21 cellular contexts compared by ENCODE assay signal in genomic region chr6:119127627-119128026, GRCh38. TPM values are rescaled to one million over a fixed set of nuclear protein-coding genes. Genes with fewer than 3 reads are reported as not detected.
"Had no signal": no experiment of that assay in that cellular context is flagged by ENCODE, and none has a peak within 500 bp of the region (broad histone marks: within the 10 kb centered on the region; RNA-seq: fewer than 3 reads in every experiment).

No MANE protein-coding gene starts in this region.

- H3K4me2 ChIP-seq: SK-N-SH had no signal

- H3K9me2 ChIP-seq: SK-N-SH had no signal

- H3K9ac ChIP-seq: SK-N-SH had no signal

- H3K4me3 Mint-ChIP-seq: IgD-negative memory B cell, T-cell had no signal

- H3K4me3 ChIP-seq: MG63, SJSA1 had no signal

- DNase-seq: KBM-7, MG63, NCI-H1092, NCI-H1105 treated with DMSO at 0.1 percent for 48 hours, NCI-H1417 treated with DMSO at 0.1 percent for 48 hours, NCI-H187, NCI-H2029, NCI-H2081 treated with DMSO at 0.1 percent for 48 hours, NCI-H2171, NCI-H226, NCI-H446, NCI-H510A, NCI-H774, Right ventricle myocardium superior, RPMI8226, SIG-M5, SK-N-SH, SW 1271, T-cell had no signal

- H3K36me3 Mint-ChIP-seq: T-cell had no signal

- H3K27me3 ChIP-seq: MG63, SJSA1 had no signal

- ATAC-seq: T-cell had no signal

- H3K9me3 Mint-ChIP-seq: IgD-negative memory B cell, T-cell had no signal

- H3K9me3 ChIP-seq: MG63, SJSA1, SK-N-SH had no signal

- H3K27ac ChIP-seq: SJSA1 had no signal

- H3K36me3 ChIP-seq: MG63, SJSA1 had no signal

- H3K27ac Mint-ChIP-seq: T-cell had no signal

RNA-seq across cellular contexts. Expression of gene FAM184A, which starts 49.2 kb away (rescaled TPM):
- total RNA-seq: SJSA1 had no signal
